ENCODE assay signal across 8 cellular contexts in genomic region chr9:92324451-92324850, GRCh38. TPM values are rescaled to one million over a fixed set of nuclear protein-coding genes. Genes with fewer than 3 reads are reported as not detected.
A peak's percentile ranks its signal among the peaks of the same experiment; 100 is the strongest.
DNase-seq lines count a peak whose midpoint lies in the region; ATAC-seq and TF ChIP-seq lines count a peak whose summit lies in the region.

No MANE protein-coding gene starts in this region.

- no peaks in the 10 kb centered on the region for H3K9me2 ChIP-seq in Loucy (replicated peaks; ENCODE audit: low read depth, low read length)

- H3K27ac Mint-ChIP-seq in naive thymus-derived CD8-positive, alpha-beta T cell: peak overlapping the region; percentile 97 to 100 (median 99)

- H3K27me3 ChIP-seq in BE2C (no peaks in the 10 kb centered on the region), Loucy (ENCODE audit: insufficient read depth, low read length, poor library complexity, severe bottlenecking) (no peaks in the 10 kb centered on the region), colonic mucosa (no peaks in the 10 kb centered on the region)

- H3K9me3 ChIP-seq in BE2C (no peaks in the 10 kb centered on the region), Loucy (ENCODE audit: insufficient read depth, low read depth, low read length) (no peaks in the 10 kb centered on the region), colonic mucosa (no peaks in the 10 kb centered on the region)

- H3K79me2 ChIP-seq in Loucy (ENCODE audit: insufficient read depth, low read length): peaks cover 65% of the 10 kb centered on the region

- DNase-seq in BE2C (no peak), colonic mucosa (no peak), anterior cingulate cortex (lab: John Stamatoyannopoulos, UW) (no peak)
- DNase-seq in naive thymus-derived CD8-positive, alpha-beta T cell: peak in 1 of 10 donors; percentile 5

- POLR2A ChIA-PET in naive thymus-derived CD8-positive, alpha-beta T cell (lab: Charles Lee): interaction anchor here (0.6 to 2.4 kb wide), 4 partner anchors 11 to 1934 kb away, joined by 3 to 17 read pairs (median 6); partner anchors contain the start of genes IARS1 and IPPK

- H3K36me3 ChIP-seq in BE2C: peaks cover 38% of the 10 kb centered on the region
- H3K36me3 ChIP-seq in Loucy (ENCODE audit: insufficient read depth, low read length): peaks cover 9% of the 10 kb centered on the region; the same call in 1 of the 2 replicates
- H3K36me3 ChIP-seq in colonic mucosa: no peaks in the 10 kb centered on the region

- H3K4me1 Mint-ChIP-seq in naive thymus-derived CD8-positive, alpha-beta T cell: peaks cover 11 to 39% (median 35%) of the 10 kb centered on the region in 4 donors

- intact Hi-C loops in colonic mucosa (cut with DNase I): no loop called here

- TF ChIP-seq CTCF in BE2C (IDR thresholded peaks at IDR 0.05; ENCODE audit: low read depth, low read length) (no peak), Loucy (conservative IDR thresholded peaks at IDR 0.05; ENCODE audit: low read length) (no peak), colonic mucosa (IDR thresholded peaks at IDR 0.05) (no peak)

- no peaks in the 10 kb centered on the region for H3K9me3 Mint-ChIP-seq in naive thymus-derived CD8-positive, alpha-beta T cell

- no peaks in the 10 kb centered on the region for H3K27me3 Mint-ChIP-seq in naive thymus-derived CD8-positive, alpha-beta T cell

- H3K36me3 Mint-ChIP-seq in naive thymus-derived CD8-positive, alpha-beta T cell: peaks cover 0 to 37% (median 5%) of the 10 kb centered on the region in 3 donors

- H3K4me2 ChIP-seq in Loucy (ENCODE audit: low read depth, low read length, poor library complexity, severe bottlenecking): peak overlapping the region; percentile 89

- H3K4me1 ChIP-seq in BE2C (peaks cover 9% of the 10 kb centered on the region), Loucy (ENCODE audit: insufficient read depth, low read length, poor library complexity, severe bottlenecking) (peaks cover 39% of the 10 kb centered on the region), colonic mucosa (peaks cover 8% of the 10 kb centered on the region)

- H3F3A ChIP-seq in Loucy (ENCODE audit: low read depth): no peaks in the 10 kb centered on the region

- peaks cover 3% of the 10 kb centered on the region for H4K20me1 ChIP-seq in Loucy (ENCODE audit: insufficient read depth, low read length, poor library complexity, severe bottlenecking)

- peak overlapping the region; percentile 88 for H3K9ac ChIP-seq in Loucy (ENCODE audit: low read depth, low read length, poor library complexity, severe bottlenecking)
- H3K9ac ChIP-seq in colonic mucosa (ENCODE audit: low read depth in 2 of 2, low read length in 2 of 2): peak overlapping the region; percentile 91 to 94

- peak overlapping the region; percentile 97 to 100 (median 99) for H3K4me3 Mint-ChIP-seq in naive thymus-derived CD8-positive, alpha-beta T cell

- H2AFZ ChIP-seq in Loucy (ENCODE audit: low read length): peak overlapping the region; percentile 97; the same call in 1 of the 2 replicates

- peak overlapping the region; percentile 88 for H3K27ac ChIP-seq in colonic mucosa

- H3K4me3 ChIP-seq in BE2C (ENCODE audit: low read depth, low read length) (peak overlapping the region; percentile 95), Loucy (ENCODE audit: low read length, poor library complexity, severe bottlenecking) (peak overlapping the region; percentile 90), colonic mucosa (peak overlapping the region; percentile 52)

- ATAC-seq in naive thymus-derived CD8-positive, alpha-beta T cell: no peak
- ATAC-seq in HG02763 (IDR thresholded peaks at IDR 0.05; ENCODE audit: unreplicated experiment) (no peak), HG02642 (IDR thresholded peaks at IDR 0.05; ENCODE audit: poor library complexity, unreplicated experiment) (no peak), GM21360 (IDR thresholded peaks at IDR 0.05; ENCODE audit: unreplicated experiment) (no peak)

RNA-seq across cellular contexts. Expression of gene NOL8, which starts 0.7 kb away (rescaled TPM):
- polyA plus RNA-seq in BE2C (2012; ENCODE audit: insufficient read depth, insufficient read length, low read depth): 36.8 TPM
- total RNA-seq in colonic mucosa: 10 to 100 TPM; 17.6 to 26.4 TPM
- total RNA-seq in naive thymus-derived CD8-positive, alpha-beta T cell: 100 to 1,000 TPM; 102 to 105 TPM
- 10 to 100 TPM; 15.0 to 29.1 (median 26.7) TPM for polyA plus RNA-seq in naive thymus-derived CD8-positive, alpha-beta T cell

RNA-seq across cellular contexts. Expression of gene CENPP, which starts 1.3 kb away (rescaled TPM):
- polyA plus RNA-seq in BE2C (2012; ENCODE audit: insufficient read depth, insufficient read length, low read depth): 4.3 TPM
- total RNA-seq in colonic mucosa: 10 to 100 TPM in 1 of 2 donors, 1 to 10 TPM in 1; 3.1 to 11.0 TPM
- 1 to 10 TPM; 4.4 TPM for total RNA-seq in naive thymus-derived CD8-positive, alpha-beta T cell
- polyA plus RNA-seq in naive thymus-derived CD8-positive, alpha-beta T cell: 1 to 10 TPM; 2.4 to 5.2 (median 3.0) TPM

RNA-seq across cellular contexts. Expression of gene IARS1, which starts 31.0 kb away (rescaled TPM):
- 193 TPM for polyA plus RNA-seq in BE2C (2012; ENCODE audit: insufficient read depth, insufficient read length, low read depth)
- total RNA-seq in colonic mucosa: 100 to 1,000 TPM in 1 of 2 donors, 10 to 100 TPM in 1; 52.4 to 109 TPM
- 100 to 1,000 TPM; 150 to 151 TPM for total RNA-seq in naive thymus-derived CD8-positive, alpha-beta T cell
- 10 to 100 TPM; 62.2 to 75.2 (median 66.5) TPM for polyA plus RNA-seq in naive thymus-derived CD8-positive, alpha-beta T cell
